ENCODE assay signal across 1 cellular context in the genomic region with DNA sequence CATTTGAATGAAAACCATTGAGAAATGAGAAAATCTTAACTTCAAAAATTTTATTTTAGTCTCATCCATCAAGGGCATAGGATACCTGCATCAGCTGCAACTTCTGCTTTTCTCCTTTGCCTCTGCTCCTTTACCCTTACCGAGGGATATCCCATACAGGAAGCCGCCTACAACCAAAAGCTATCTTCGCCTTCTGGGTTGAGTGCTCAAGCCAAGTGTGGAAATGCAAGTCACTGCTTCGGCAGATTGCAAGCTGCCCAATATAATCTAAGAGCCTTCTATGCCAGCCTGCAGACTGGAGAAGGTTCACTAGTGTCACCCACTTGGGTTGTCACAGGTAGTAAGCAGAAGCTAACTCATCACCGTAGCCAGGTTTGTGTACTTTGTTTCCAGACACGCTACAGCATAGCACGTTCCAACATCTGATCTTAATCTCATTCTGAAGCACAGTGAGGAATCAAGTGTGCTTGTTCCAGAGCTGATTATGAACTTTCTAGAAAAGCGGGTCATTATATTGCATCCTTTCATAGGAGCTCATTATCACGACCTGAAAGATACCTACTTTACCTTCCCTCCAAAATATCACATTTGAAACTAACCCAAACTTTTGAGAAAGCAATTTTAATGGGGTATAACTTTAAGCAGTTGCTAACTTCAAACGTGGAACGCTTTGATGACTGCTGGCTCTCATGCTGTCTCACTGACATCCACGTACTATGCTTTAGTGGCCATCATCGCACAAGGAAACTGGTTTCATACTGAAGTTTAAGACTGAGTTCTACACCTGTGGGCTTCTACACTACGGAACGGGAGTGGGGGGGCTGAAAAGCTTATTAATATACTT.
TF ChIP-seq lines count a peak whose summit lies in the region.

No MANE protein-coding gene starts in this region.

TF ChIP-seq in K562, 482 proteins besides CTCF, POLR2A, EP300 and RAD21 (continued from another document and continues in another):
- TF ChIP-seq, protein P1, sequence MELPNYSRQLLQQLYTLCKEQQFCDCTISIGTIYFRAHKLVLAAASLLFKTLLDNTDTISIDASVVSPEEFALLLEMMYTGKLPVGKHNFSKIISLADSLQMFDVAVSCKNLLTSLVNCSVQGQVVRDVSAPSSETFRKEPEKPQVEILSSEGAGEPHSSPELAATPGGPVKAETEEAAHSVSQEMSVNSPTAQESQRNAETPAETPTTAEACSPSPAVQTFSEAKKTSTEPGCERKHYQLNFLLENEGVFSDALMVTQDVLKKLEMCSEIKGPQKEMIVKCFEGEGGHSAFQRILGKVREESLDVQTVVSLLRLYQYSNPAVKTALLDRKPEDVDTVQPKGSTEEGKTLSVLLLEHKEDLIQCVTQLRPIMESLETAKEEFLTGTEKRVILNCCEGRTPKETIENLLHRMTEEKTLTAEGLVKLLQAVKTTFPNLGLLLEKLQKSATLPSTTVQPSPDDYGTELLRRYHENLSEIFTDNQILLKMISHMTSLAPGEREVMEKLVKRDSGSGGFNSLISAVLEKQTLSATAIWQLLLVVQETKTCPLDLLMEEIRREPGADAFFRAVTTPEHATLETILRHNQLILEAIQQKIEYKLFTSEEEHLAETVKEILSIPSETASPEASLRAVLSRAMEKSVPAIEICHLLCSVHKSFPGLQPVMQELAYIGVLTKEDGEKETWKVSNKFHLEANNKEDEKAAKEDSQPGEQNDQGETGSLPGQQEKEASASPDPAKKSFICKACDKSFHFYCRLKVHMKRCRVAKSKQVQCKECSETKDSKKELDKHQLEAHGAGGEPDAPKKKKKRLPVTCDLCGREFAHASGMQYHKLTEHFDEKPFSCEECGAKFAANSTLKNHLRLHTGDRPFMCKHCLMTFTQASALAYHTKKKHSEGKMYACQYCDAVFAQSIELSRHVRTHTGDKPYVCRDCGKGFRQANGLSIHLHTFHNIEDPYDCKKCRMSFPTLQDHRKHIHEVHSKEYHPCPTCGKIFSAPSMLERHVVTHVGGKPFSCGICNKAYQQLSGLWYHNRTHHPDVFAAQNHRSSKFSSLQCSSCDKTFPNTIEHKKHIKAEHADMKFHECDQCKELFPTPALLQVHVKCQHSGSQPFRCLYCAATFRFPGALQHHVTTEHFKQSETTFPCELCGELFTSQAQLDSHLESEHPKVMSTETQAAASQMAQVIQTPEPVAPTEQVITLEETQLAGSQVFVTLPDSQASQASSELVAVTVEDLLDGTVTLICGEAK (IDR thresholded peaks at IDR 0.05), result no peak
- TF ChIP-seq, protein P1 (CRISPR knock-in tag; IDR thresholded peaks at IDR 0.05), result no peak; the same call in 1 of the 2 replicates
- TF ChIP-seq ZNF695 (CRISPR knock-in tag; IDR thresholded peaks at IDR 0.05) (no peak; the same call in 1 of the 2 replicates), ZC3H8 (IDR thresholded peaks at IDR 0.05) (no peak), DNMT1 (IDR thresholded peaks at IDR 0.05) (no peak), HIVEP1 (CRISPR knock-in tag; IDR thresholded peaks at IDR 0.05) (no peak), ZNF3 (CRISPR knock-in tag; IDR thresholded peaks at IDR 0.05) (peak; percentile 46), RBM25 (IDR thresholded peaks at IDR 0.05; ENCODE audit: low read depth, low read length, severe bottlenecking) (no peak), ZNF584 (CRISPR knock-in tag; IDR thresholded peaks at IDR 0.05; ENCODE audit: low read depth) (peak; percentile 60; the same call in 1 of the 2 replicates), ZNF589 (CRISPR knock-in tag; IDR thresholded peaks at IDR 0.05; ENCODE audit: low read depth) (no peak), KDM1A (IDR thresholded peaks at IDR 0.05) (no peak), MEF2D (tag; conservative IDR thresholded peaks at IDR 0.05; ENCODE audit: low read depth) (0 out of 2 replicates have a peak, but pooled peaks have one; percentile 22), ZNF41 (CRISPR knock-in tag; conservative IDR thresholded peaks at IDR 0.05) (peak; percentile 82), EP400 (IDR thresholded peaks at IDR 0.05) (no peak; the same call in 1 of the 2 replicates), ZNF408 (CRISPR knock-in tag; IDR thresholded peaks at IDR 0.05; ENCODE audit: low read depth) (no peak), PHB (CRISPR knock-in tag; IDR thresholded peaks at IDR 0.05) (peak; percentile 7; the same call in 1 of the 2 replicates)
- TF ChIP-seq, protein P2, sequence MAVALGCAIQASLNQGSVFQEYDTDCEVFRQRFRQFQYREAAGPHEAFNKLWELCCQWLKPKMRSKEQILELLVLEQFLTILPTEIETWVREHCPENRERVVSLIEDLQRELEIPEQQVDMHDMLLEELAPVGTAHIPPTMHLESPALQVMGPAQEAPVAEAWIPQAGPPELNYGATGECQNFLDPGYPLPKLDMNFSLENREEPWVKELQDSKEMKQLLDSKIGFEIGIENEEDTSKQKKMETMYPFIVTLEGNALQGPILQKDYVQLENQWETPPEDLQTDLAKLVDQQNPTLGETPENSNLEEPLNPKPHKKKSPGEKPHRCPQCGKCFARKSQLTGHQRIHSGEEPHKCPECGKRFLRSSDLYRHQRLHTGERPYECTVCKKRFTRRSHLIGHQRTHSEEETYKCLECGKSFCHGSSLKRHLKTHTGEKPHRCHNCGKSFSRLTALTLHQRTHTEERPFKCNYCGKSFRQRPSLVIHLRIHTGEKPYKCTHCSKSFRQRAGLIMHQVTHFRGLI (CRISPR knock-in tag; IDR thresholded peaks at IDR 0.05), result no peak
- TF ChIP-seq, protein P3, sequence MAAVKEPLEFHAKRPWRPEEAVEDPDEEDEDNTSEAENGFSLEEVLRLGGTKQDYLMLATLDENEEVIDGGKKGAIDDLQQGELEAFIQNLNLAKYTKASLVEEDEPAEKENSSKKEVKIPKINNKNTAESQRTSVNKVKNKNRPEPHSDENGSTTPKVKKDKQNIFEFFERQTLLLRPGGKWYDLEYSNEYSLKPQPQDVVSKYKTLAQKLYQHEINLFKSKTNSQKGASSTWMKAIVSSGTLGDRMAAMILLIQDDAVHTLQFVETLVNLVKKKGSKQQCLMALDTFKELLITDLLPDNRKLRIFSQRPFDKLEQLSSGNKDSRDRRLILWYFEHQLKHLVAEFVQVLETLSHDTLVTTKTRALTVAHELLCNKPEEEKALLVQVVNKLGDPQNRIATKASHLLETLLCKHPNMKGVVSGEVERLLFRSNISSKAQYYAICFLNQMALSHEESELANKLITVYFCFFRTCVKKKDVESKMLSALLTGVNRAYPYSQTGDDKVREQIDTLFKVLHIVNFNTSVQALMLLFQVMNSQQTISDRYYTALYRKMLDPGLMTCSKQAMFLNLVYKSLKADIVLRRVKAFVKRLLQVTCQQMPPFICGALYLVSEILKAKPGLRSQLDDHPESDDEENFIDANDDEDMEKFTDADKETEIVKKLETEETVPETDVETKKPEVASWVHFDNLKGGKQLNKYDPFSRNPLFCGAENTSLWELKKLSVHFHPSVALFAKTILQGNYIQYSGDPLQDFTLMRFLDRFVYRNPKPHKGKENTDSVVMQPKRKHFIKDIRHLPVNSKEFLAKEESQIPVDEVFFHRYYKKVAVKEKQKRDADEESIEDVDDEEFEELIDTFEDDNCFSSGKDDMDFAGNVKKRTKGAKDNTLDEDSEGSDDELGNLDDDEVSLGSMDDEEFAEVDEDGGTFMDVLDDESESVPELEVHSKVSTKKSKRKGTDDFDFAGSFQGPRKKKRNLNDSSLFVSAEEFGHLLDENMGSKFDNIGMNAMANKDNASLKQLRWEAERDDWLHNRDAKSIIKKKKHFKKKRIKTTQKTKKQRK (IDR thresholded peaks at IDR 0.05; ENCODE audit: borderline replicate concordance, low read depth, low read length), result no peak
- TF ChIP-seq, protein P4, sequence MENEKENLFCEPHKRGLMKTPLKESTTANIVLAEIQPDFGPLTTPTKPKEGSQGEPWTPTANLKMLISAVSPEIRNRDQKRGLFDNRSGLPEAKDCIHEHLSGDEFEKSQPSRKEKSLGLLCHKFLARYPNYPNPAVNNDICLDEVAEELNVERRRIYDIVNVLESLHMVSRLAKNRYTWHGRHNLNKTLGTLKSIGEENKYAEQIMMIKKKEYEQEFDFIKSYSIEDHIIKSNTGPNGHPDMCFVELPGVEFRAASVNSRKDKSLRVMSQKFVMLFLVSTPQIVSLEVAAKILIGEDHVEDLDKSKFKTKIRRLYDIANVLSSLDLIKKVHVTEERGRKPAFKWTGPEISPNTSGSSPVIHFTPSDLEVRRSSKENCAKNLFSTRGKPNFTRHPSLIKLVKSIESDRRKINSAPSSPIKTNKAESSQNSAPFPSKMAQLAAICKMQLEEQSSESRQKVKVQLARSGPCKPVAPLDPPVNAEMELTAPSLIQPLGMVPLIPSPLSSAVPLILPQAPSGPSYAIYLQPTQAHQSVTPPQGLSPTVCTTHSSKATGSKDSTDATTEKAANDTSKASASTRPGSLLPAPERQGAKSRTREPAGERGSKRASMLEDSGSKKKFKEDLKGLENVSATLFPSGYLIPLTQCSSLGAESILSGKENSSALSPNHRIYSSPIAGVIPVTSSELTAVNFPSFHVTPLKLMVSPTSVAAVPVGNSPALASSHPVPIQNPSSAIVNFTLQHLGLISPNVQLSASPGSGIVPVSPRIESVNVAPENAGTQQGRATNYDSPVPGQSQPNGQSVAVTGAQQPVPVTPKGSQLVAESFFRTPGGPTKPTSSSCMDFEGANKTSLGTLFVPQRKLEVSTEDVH (IDR thresholded peaks at IDR 0.05; ENCODE audit: low read depth, partially characterized antibody), result peak; percentile 76
- TF ChIP-seq, protein P5, sequence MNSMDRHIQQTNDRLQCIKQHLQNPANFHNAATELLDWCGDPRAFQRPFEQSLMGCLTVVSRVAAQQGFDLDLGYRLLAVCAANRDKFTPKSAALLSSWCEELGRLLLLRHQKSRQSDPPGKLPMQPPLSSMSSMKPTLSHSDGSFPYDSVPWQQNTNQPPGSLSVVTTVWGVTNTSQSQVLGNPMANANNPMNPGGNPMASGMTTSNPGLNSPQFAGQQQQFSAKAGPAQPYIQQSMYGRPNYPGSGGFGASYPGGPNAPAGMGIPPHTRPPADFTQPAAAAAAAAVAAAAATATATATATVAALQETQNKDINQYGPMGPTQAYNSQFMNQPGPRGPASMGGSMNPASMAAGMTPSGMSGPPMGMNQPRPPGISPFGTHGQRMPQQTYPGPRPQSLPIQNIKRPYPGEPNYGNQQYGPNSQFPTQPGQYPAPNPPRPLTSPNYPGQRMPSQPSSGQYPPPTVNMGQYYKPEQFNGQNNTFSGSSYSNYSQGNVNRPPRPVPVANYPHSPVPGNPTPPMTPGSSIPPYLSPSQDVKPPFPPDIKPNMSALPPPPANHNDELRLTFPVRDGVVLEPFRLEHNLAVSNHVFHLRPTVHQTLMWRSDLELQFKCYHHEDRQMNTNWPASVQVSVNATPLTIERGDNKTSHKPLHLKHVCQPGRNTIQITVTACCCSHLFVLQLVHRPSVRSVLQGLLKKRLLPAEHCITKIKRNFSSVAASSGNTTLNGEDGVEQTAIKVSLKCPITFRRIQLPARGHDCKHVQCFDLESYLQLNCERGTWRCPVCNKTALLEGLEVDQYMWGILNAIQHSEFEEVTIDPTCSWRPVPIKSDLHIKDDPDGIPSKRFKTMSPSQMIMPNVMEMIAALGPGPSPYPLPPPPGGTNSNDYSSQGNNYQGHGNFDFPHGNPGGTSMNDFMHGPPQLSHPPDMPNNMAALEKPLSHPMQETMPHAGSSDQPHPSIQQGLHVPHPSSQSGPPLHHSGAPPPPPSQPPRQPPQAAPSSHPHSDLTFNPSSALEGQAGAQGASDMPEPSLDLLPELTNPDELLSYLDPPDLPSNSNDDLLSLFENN (IDR thresholded peaks at IDR 0.05; ENCODE audit: low read depth in 2 of 2, low read length in 2 of 2), result peak in 1 of 2 experiments; percentile 55; a peak in 1 of 4 replicates
- TF ChIP-seq, protein P6, sequence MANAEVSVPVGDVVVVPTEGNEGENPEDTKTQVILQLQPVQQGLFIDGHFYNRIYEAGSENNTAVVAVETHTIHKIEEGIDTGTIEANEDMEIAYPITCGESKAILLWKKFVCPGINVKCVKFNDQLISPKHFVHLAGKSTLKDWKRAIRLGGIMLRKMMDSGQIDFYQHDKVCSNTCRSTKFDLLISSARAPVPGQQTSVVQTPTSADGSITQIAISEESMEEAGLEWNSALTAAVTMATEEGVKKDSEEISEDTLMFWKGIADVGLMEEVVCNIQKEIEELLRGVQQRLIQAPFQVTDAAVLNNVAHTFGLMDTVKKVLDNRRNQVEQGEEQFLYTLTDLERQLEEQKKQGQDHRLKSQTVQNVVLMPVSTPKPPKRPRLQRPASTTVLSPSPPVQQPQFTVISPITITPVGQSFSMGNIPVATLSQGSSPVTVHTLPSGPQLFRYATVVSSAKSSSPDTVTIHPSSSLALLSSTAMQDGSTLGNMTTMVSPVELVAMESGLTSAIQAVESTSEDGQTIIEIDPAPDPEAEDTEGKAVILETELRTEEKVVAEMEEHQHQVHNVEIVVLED (CRISPR knock-in tag; IDR thresholded peaks at IDR 0.05), result no peak
